In the genomic region with DNA sequence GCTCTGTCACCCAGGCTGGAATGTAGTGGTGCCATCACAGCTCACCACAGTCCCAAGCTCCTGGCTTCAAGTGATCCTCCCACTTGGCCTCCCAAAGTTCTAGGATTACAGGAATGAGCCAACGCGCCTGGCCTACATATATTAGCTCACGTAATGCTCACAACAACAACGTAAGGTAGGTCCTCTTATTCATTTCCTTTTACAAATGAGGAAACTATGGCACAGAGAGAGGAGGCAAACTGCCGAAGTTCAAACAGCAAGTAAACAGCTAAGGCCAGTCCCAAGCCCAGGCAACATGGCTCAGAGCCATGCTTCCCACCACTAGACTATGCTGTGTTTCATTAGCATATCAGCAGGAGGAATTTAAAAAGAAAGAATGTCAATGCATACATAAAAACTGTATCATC, we compare ENCODE assay signal across 1 cellular context.
TF ChIP-seq lines count a peak whose summit lies in the region.

No MANE protein-coding gene starts in this region.

TF ChIP-seq in WTC11, 78 proteins besides CTCF, POLR2A, EP300 and RAD21 (continued from another document):
- TF ChIP-seq ZNF232 (CRISPR knock-in tag; IDR thresholded peaks at IDR 0.05) (no peak), ZNF121 (CRISPR knock-in tag; IDR thresholded peaks at IDR 0.05) (no peak), OVOL2 (CRISPR knock-in tag; IDR thresholded peaks at IDR 0.05; ENCODE audit: borderline replicate concordance) (no peak), NR2C2 (CRISPR knock-in tag; IDR thresholded peaks at IDR 0.05) (no peak)
- TF ChIP-seq, protein P1, sequence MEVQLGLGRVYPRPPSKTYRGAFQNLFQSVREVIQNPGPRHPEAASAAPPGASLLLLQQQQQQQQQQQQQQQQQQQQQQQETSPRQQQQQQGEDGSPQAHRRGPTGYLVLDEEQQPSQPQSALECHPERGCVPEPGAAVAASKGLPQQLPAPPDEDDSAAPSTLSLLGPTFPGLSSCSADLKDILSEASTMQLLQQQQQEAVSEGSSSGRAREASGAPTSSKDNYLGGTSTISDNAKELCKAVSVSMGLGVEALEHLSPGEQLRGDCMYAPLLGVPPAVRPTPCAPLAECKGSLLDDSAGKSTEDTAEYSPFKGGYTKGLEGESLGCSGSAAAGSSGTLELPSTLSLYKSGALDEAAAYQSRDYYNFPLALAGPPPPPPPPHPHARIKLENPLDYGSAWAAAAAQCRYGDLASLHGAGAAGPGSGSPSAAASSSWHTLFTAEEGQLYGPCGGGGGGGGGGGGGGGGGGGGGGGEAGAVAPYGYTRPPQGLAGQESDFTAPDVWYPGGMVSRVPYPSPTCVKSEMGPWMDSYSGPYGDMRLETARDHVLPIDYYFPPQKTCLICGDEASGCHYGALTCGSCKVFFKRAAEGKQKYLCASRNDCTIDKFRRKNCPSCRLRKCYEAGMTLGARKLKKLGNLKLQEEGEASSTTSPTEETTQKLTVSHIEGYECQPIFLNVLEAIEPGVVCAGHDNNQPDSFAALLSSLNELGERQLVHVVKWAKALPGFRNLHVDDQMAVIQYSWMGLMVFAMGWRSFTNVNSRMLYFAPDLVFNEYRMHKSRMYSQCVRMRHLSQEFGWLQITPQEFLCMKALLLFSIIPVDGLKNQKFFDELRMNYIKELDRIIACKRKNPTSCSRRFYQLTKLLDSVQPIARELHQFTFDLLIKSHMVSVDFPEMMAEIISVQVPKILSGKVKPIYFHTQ (CRISPR knock-in tag; IDR thresholded peaks at IDR 0.05) = no peak
TF ChIP-seq in WTC11: peak in this region for 0.
